Comparison of ENCODE assay signal across 8 cellular contexts in genomic region chr2:185738679-185739472, GRCh38. TPM values are rescaled to one million over a fixed set of nuclear protein-coding genes. Genes with fewer than 3 reads are reported as not detected.
DNase-seq lines count a peak whose midpoint lies in the region; ATAC-seq and TF ChIP-seq lines count a peak whose summit lies in the region.

FSIP2 (plus strand) TSS chr2:185738804; CDS start chr2:185738895, 91 bp downstream.

- H3K9me3 Mint-ChIP-seq in type B pancreatic cell, result peaks cover 4% of the 10 kb centered on the region

- no peaks in the 10 kb centered on the region for H3K9me2 ChIP-seq in OCI-LY7 (ENCODE audit: insufficient read depth, low read length)

- TF ChIP-seq POLR2A in erythroblast (IDR thresholded peaks at IDR 0.05; ENCODE audit: low read length), result no peak

- no peaks in the 10 kb centered on the region for H4K20me1 ChIP-seq in OCI-LY7 (ENCODE audit: insufficient read depth, low read length)

- peak; percentile 92 for DNase-seq in ACHN
- DNase-seq in erythroblast (lab: John Stamatoyannopoulos, UW), result peak; percentile 88 to 91
- peak; percentile 77 for DNase-seq in mucosa of gallbladder (ENCODE audit: low spot score)
- peak; percentile 89 for DNase-seq in type B pancreatic cell (ENCODE audit: extremely low spot score, unreplicated experiment)
- DNase-seq in OCI-LY7 (ENCODE audit: low spot score), result no peak

- H3K27ac Mint-ChIP-seq in type B pancreatic cell, result no peak within 1 kb of the TSS

- H3K36me3 ChIP-seq in OCI-LY7 (ENCODE audit: insufficient read depth, low read length), result no peaks in the 10 kb centered on the region

- CTCF ChIA-PET in OCI-LY7 (lab: Charles Lee; ENCODE audit: unreplicated experiment), result no interaction called here

- in situ Hi-C loops in ACHN (cut with HindIII; ENCODE audit: low pct_ligation_motif_present, low pct_unique_long_range_greater_than_20kb, low sequenced_read_pairs), result no loop called here

- H3K4me3 ChIP-seq in OCI-LY7 (ENCODE audit: low read depth, low read length, poor library complexity, severe bottlenecking), result no peak within 1 kb of the TSS

- H3K9me3 ChIP-seq in OCI-LY7 (ENCODE audit: low read length), result no peaks in the 10 kb centered on the region

- peak within 1 kb of the TSS; percentile 89 for H3K4me3 Mint-ChIP-seq in type B pancreatic cell

- peaks cover 9% of the 10 kb centered on the region for H3K27me3 Mint-ChIP-seq in type B pancreatic cell

- H2AFZ ChIP-seq in OCI-LY7 (ENCODE audit: low read length), result no peak within 1 kb of the TSS

- BruUV-seq in OCI-LY7 (replicated peaks; lab: Mats Ljungman, UMichigan), result no TSS peak

- intact Hi-C loops in OCI-LY7 (cut with micrococcal nuclease; ENCODE audit: unreplicated experiment), result no loop called here

- H3K4me2 ChIP-seq in OCI-LY7 (ENCODE audit: low read length), result no peak within 1 kb of the TSS

- no peak within 1 kb of the TSS for H3K27ac ChIP-seq in VCaP
- no peak within 1 kb of the TSS for H3K27ac ChIP-seq in OCI-LY7 (ENCODE audit: low read depth, low read length, poor library complexity, severe bottlenecking)

- H3K4me1 Mint-ChIP-seq in type B pancreatic cell (ENCODE audit: unreplicated experiment), result peaks cover 4% of the 10 kb centered on the region

- peak; percentile 93 for ATAC-seq in GM18868 (IDR thresholded peaks at IDR 0.05; ENCODE audit: unreplicated experiment)
- ATAC-seq in HG03064 (IDR thresholded peaks at IDR 0.05; ENCODE audit: low read depth, unreplicated experiment), result peak; percentile 92

- POLR2A ChIA-PET in OCI-LY7 (lab: Charles Lee), result no interaction called here

- no peaks in the 10 kb centered on the region for H3K79me2 ChIP-seq in OCI-LY7 (ENCODE audit: insufficient read depth, low read depth, low read length)

- no peaks in the 10 kb centered on the region for H3K4me1 ChIP-seq in OCI-LY7 (ENCODE audit: insufficient read depth, low read length, poor library complexity, severe bottlenecking)

- TF ChIP-seq CTCF in VCaP (conservative IDR thresholded peaks at IDR 0.05), result peak; percentile 41
- TF ChIP-seq CTCF in type B pancreatic cell (conservative IDR thresholded peaks at IDR 0.05), result peak; percentile 99
- TF ChIP-seq CTCF in OCI-LY7 (conservative IDR thresholded peaks at IDR 0.05; ENCODE audit: low read length), result no peak

- H3K36me3 Mint-ChIP-seq in type B pancreatic cell, result no peaks in the 10 kb centered on the region

RNA-seq across cellular contexts. Expression of gene FSIP2, which starts in this region (rescaled TPM):
- total RNA-seq in mucosa of gallbladder (1.6 TPM), type B pancreatic cell (ENCODE audit: low replicate concordance) (3.3 and 8.3 TPM in 2 replicates), OCI-LY7 (2022) (0.19 TPM in 1 of 2 replicates, not detected in the other)
- 0.06 and 0.08 TPM in 2 replicates for total RNA-seq in OCI-LY7 (2014; rRNA removed; shearing (Covaris generic))
